8 cellular contexts compared by ENCODE assay signal in genomic region chr18:54224379-54225014, GRCh38.
DNase-seq lines count a peak whose midpoint lies in the region; ATAC-seq and TF ChIP-seq lines count a peak whose summit lies in the region.

Gene MBD2, minus strand, starts transcription at chr18:54224669. Its CDS starts 110 bp downstream, at chr18:54224559.

- H3K4me3 ChIP-seq in AG09309 (ENCODE audit: control insufficient read depth, low read depth, low read length) = peak within 1 kb of the TSS; percentile 98

- in situ Hi-C loops in GM18951 (cut with MboI; ENCODE audit: low sequenced_read_pairs, unreplicated experiment) = loop anchor here (5.0 to 10.0 kb wide), 2 partner anchors 58 to 160 kb away; no protein-coding TSS in a partner anchor

- TF ChIP-seq CTCF in AG09309 (IDR thresholded peaks at IDR 0.05; ENCODE audit: control insufficient read depth, insufficient read depth, low read depth, low read length, missing control alignments) = peak; percentile 11

- TF ChIP-seq POLR2A in GM18951 (IDR thresholded peaks at IDR 0.05; ENCODE audit: extremely low read depth, insufficient read depth, insufficient read length) = peak; percentile 70

- peak; percentile 68 for DNase-seq in AG09309 (ENCODE audit: low read depth)
- DNase-seq in NCI-H345 (lab: John Stamatoyannopoulos, UW) = peak; percentile 97
- DNase-seq in activated CD4-positive, CD25-positive, alpha-beta regulatory T cell (lab: John Stamatoyannopoulos, UW) = peak; percentile 81 to 86 (median 84)
- DNase-seq in central memory CD4-positive, alpha-beta T cell = peak; percentile 93
- DNase-seq in inferior parietal cortex (ENCODE audit: extremely low spot score) = peak; percentile 93
- DNase-seq in stimulated activated CD4-positive, alpha-beta T cell treated with anti-CD3 and anti-CD28 coated beads, Interleukin-12 subunit alpha, Interleukin-12 subunit beta, amount 100 ng/mL, for 24 hours (ENCODE audit: low read depth in 2 of 2) = peak; percentile 85 to 93

- ATAC-seq in HG03196 (IDR thresholded peaks at IDR 0.05; ENCODE audit: unreplicated experiment) = peak; percentile 84

Comparison
In these comparisons a context has a peak if more than half of its experiments do, and no peak if none do; other contexts are left out.
1. Peak in every context shown above with its lines: DNase-seq, ATAC-seq and H3K4me3 ChIP-seq.